ENCODE assay signal across 8 cellular contexts in genomic region chr20:36605309-36606170, GRCh38. TPM values are rescaled to one million over a fixed set of nuclear protein-coding genes. Genes with fewer than 3 reads are reported as not detected.
DNase-seq lines count a peak whose midpoint lies in the region; ATAC-seq and TF ChIP-seq lines count a peak whose summit lies in the region.

A gene with protein sequence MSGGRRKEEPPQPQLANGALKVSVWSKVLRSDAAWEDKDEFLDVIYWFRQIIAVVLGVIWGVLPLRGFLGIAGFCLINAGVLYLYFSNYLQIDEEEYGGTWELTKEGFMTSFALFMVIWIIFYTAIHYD (plus strand): TSS chr20:36605779. CDS start chr20:36605952, 173 bp downstream.

- peaks cover 12% of the 10 kb centered on the region for H4K20me1 ChIP-seq in PC-9 (ENCODE audit: insufficient read depth)

- DNase-seq in DMS53 (lab: John Stamatoyannopoulos, UW) (peak; percentile 100), PC-9 (peak; percentile 91 to 100)
- DNase-seq in Jurkat, Clone E6-1 (ENCODE audit: low read depth, low spot score): peak; percentile 98
- DNase-seq in activated T-cell treated with anti-CD3 and anti-CD28 coated beads, Interleukin-2, amount 50 U/mL, for 24 hours: peak; percentile 100
- peak; percentile 98 to 99 for DNase-seq in stimulated activated CD8-positive, alpha-beta memory T cell treated with anti-CD3 and anti-CD28 coated beads, Interleukin-7, amount 100 ng/mL, for 4 hours (ENCODE audit: low read depth in 2 of 2)

- POLR2A ChIA-PET in PC-9 (lab: Charles Lee; ENCODE audit: unreplicated experiment): interaction anchor here (0.5 to 0.7 kb wide), 2 partner anchors 190 to 950 kb away, joined by 3 to 7 read pairs; no protein-coding TSS in a partner anchor

- peaks cover 47% of the 10 kb centered on the region for H3K79me2 ChIP-seq in PC-9 (ENCODE audit: low read depth)

- H3K9me3 Mint-ChIP-seq in activated T-cell treated with anti-CD3 and anti-CD28 coated beads, Interleukin-2, amount 50 U/mL, for 24 hours: no peaks in the 10 kb centered on the region

- 0% methylated on average over 84 to 93 of the region's 93 CpGs for WGBS in esophagus, 2 donors

- no TSS peak for BruUV-seq in PC-9 (replicated peaks; lab: Mats Ljungman, UMichigan)

- peaks cover 27% of the 10 kb centered on the region for H3K4me1 Mint-ChIP-seq in activated T-cell treated with anti-CD3 and anti-CD28 coated beads, Interleukin-2, amount 50 U/mL, for 24 hours (ENCODE audit: low read depth)

- H2AFZ ChIP-seq in PC-9: peak within 1 kb of the TSS; percentile 73

- peak within 1 kb of the TSS; percentile 95 for H3K9ac ChIP-seq in muscle layer of colon (ENCODE audit: low read length)

- no peaks in the 10 kb centered on the region for H3K27me3 Mint-ChIP-seq in activated T-cell treated with anti-CD3 and anti-CD28 coated beads, Interleukin-2, amount 50 U/mL, for 24 hours

- peak within 1 kb of the TSS; percentile 90 for H3K4me2 ChIP-seq in PC-9

- intact Hi-C loops in PC-9 (cut with micrococcal nuclease; ENCODE audit: unreplicated experiment): loop anchor here (1.0 to 5.0 kb wide), 4 partner anchors 31 to 143 kb away; partner anchors contain the start of gene NDRG3

- H3F3A ChIP-seq in PC-9 (ENCODE audit: insufficient read depth, low read depth): peaks cover 55% of the 10 kb centered on the region

- H3K36me3 ChIP-seq in PC-9 (ENCODE audit: low read depth) (peaks cover 24% of the 10 kb centered on the region), esophagus (ENCODE audit: control insufficient read depth in 2 of 2, insufficient read depth in 2 of 2, low read length in 1 of 2) (peaks cover 0 to 13% of the 10 kb centered on the region in 2 donors), muscle layer of colon (ENCODE audit: insufficient read depth, low read length) (peaks cover 22% of the 10 kb centered on the region)

- CTCF ChIA-PET in PC-9 (lab: Charles Lee): interaction anchor here (0.5 to 1.3 kb wide), 13 partner anchors 16 to 532 kb away, joined by 3 to 10 read pairs (median 4); partner anchors contain the start of gene DSN1

- no peaks in the 10 kb centered on the region for H3K27me3 ChIP-seq in PC-9 (ENCODE audit: insufficient read depth, low read depth)
- H3K27me3 ChIP-seq in esophagus (ENCODE audit: control insufficient read depth in 1 of 2, insufficient read depth in 2 of 2, low read length in 2 of 2): no peaks in the 10 kb centered on the region
- no peaks in the 10 kb centered on the region for H3K27me3 ChIP-seq in muscle layer of colon (ENCODE audit: control insufficient read depth in 1 of 2, insufficient read depth in 2 of 2, low read length in 2 of 2)

- peak within 1 kb of the TSS; percentile 98 for H3K4me3 ChIP-seq in Jurkat, Clone E6-1 (ENCODE audit: low read length)
- H3K4me3 ChIP-seq in PC-9 (peak within 1 kb of the TSS; percentile 100), esophagus (ENCODE audit: low read depth in 1 of 2, low read length in 2 of 2) (peak within 1 kb of the TSS; percentile 87 to 97), muscle layer of colon (ENCODE audit: low read depth in 1 of 2, low read length in 2 of 2) (peak within 1 kb of the TSS; percentile 81 to 94)

- H3K4me3 Mint-ChIP-seq in activated T-cell treated with anti-CD3 and anti-CD28 coated beads, Interleukin-2, amount 50 U/mL, for 24 hours: peak within 1 kb of the TSS; percentile 98

- peak within 1 kb of the TSS; percentile 96 for H3K27ac Mint-ChIP-seq in activated T-cell treated with anti-CD3 and anti-CD28 coated beads, Interleukin-2, amount 50 U/mL, for 24 hours

- no peaks in the 10 kb centered on the region for H3K9me2 ChIP-seq in PC-9 (ENCODE audit: insufficient read depth)

- H3K36me3 Mint-ChIP-seq in activated T-cell treated with anti-CD3 and anti-CD28 coated beads, Interleukin-2, amount 50 U/mL, for 24 hours (ENCODE audit: low read depth): peaks cover 47% of the 10 kb centered on the region

- H3K27ac ChIP-seq in PC-9: peak within 1 kb of the TSS; percentile 95
- peak within 1 kb of the TSS; percentile 97 for H3K27ac ChIP-seq in esophagus (ENCODE audit: low read depth in 2 of 2, low read length in 1 of 2)
- peak within 1 kb of the TSS; percentile 87 for H3K27ac ChIP-seq in muscle layer of colon (ENCODE audit: low read depth, low read length)

- peaks cover 22% of the 10 kb centered on the region for H3K4me1 ChIP-seq in PC-9 (replicated peaks; ENCODE audit: insufficient read depth)
- peaks cover 0 to 9% of the 10 kb centered on the region in 2 donors for H3K4me1 ChIP-seq in esophagus (ENCODE audit: control insufficient read depth in 2 of 2, insufficient read depth in 2 of 2, low read length in 1 of 2)
- H3K4me1 ChIP-seq in muscle layer of colon (ENCODE audit: insufficient read depth, low read length): peaks cover 23% of the 10 kb centered on the region

- peak; percentile 80 for TF ChIP-seq CTCF in PC-9 (conservative IDR thresholded peaks at IDR 0.05)

- H3K9me3 ChIP-seq in PC-9 (ENCODE audit: insufficient read depth, low read depth): no peaks in the 10 kb centered on the region
- H3K9me3 ChIP-seq in esophagus (ENCODE audit: control insufficient read depth in 2 of 2, insufficient read depth in 1 of 2, low read depth in 1 of 2, low read length in 1 of 2): no peaks in the 10 kb centered on the region
- H3K9me3 ChIP-seq in muscle layer of colon (ENCODE audit: low read length): no peaks in the 10 kb centered on the region

- ATAC-seq in GM21576 (IDR thresholded peaks at IDR 0.05; ENCODE audit: unreplicated experiment): peak; percentile 78

RNA-seq across cellular contexts. Expression of the gene that starts here (rescaled TPM):
- polyA plus RNA-seq in Jurkat, Clone E6-1 (2012; ENCODE audit: insufficient read depth, insufficient read length): 101 TPM
- 220 and 303 TPM in 2 replicates for total RNA-seq in PC-9 (2021)
- polyA plus RNA-seq in esophagus: 100 to 1,000 TPM; 262 to 270 TPM

Comparison
In these comparisons a context has a peak if more than half of its experiments do, and no peak if none do; other contexts are left out.
1. Peak in every context shown above with its lines: DNase-seq, ATAC-seq, H3K4me3 ChIP-seq and H3K27ac ChIP-seq.